In the genomic region with DNA sequence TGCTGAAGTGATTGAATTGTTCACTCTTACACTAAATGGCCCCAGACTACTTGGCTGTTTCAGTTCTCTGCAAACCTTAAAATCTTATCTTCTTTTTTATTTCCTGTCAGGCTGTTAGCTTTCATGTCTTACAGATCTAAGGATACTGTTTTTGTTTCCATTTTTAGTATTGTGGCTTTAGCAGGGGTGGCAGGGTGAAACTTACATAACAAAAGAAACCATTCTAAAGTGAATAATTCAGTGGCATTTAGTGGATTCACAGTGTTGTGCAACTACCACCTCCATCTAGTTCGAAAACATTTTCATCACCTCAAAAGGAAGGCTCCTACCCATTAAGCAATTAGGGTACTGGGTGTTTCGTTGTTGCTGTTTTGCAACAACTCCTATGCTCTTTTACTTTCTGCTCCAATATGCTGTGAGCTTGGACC, we compare ENCODE assay signal across 9 cellular contexts. TPM values are rescaled to one million over a fixed set of nuclear protein-coding genes. Genes with fewer than 3 reads are reported as not detected.
DNase-seq lines count a peak whose midpoint lies in the region; ATAC-seq and TF ChIP-seq lines count a peak whose summit lies in the region.
"Had no signal": no experiment of that assay in that cellular context is flagged by ENCODE, and none has a peak within 500 bp of the region (broad histone marks: within the 10 kb centered on the region; RNA-seq: fewer than 3 reads in every experiment).

No MANE protein-coding gene starts in this region.

- no peak overlapping the region for H3K27ac ChIP-seq in CD8-positive, alpha-beta memory T cell (ENCODE audit: low read depth, low read length)
- H3K27ac ChIP-seq in KMS-11 (peak overlapping the region; percentile 29; the same call in 1 of the 2 replicates), lower lobe of right lung (peak overlapping the region; percentile 34)

- POLR2A ChIA-PET in CD8-positive, alpha-beta memory T cell (lab: Charles Lee), result interaction anchor here (0.6 to 1.9 kb wide), 10 partner anchors 10 to 379 kb away, joined by 3 to 15 read pairs (median 4); partner anchors contain the start of gene INTS6

- H3K4me3 ChIP-seq in CD8-positive, alpha-beta memory T cell (ENCODE audit: low read length), result peak overlapping the region; percentile 78
- H3K4me3 ChIP-seq in KMS-11 (IDR thresholded peaks at IDR 0.05; ENCODE audit: insufficient read depth, low read depth, low read length), result no peak overlapping the region
- no peak overlapping the region for H3K4me3 ChIP-seq in lower lobe of right lung

- CTCF ChIA-PET in CD8-positive, alpha-beta memory T cell (lab: Charles Lee), result interaction anchor here (1.6 to 6.3 kb wide), 5 partner anchors 11 to 22 kb away, joined by 3 to 109 read pairs (median 7); partner anchors contain the start of gene TMEM272

- no peaks in the 10 kb centered on the region for H3K27me3 Mint-ChIP-seq in CD8-positive, alpha-beta memory T cell
- peaks cover 53% of the 10 kb centered on the region for H3K27me3 Mint-ChIP-seq in activated T-helper 2 cell treated with anti-CD3 and anti-CD28 coated beads, Interferon-gamma antibody, Interleukin-2, Interleukin-4, amounts not matched to agents 10 μg/mL and 5 μg/mL and 100 μg/mL, durations not matched to agents 14 hours and 24 hours and 36 hours (ENCODE audit: low read depth)

- no peaks in the 10 kb centered on the region for H3K79me2 ChIP-seq in KMS-11 (ENCODE audit: insufficient read depth, low read depth)

- intact Hi-C loops in activated T-helper 2 cell treated with anti-CD3 and anti-CD28 coated beads, Interferon-gamma antibody, Interleukin-2, Interleukin-4, amounts not matched to agents 10 μg/mL and 5 μg/mL and 100 μg/mL, durations not matched to agents 14 hours and 24 hours and 36 hours (cut with micrococcal nuclease), result loop anchor here (1.0 to 10.0 kb wide), 5 partner anchors 10 to 1590 kb away; no protein-coding TSS in a partner anchor
- intact Hi-C loops in lower lobe of right lung (cut with DNase I) (no loop called here), left colon (cut with DNase I, micrococcal nuclease) (no loop called here)

- no peaks in the 10 kb centered on the region for H4K20me1 ChIP-seq in KMS-11 (ENCODE audit: insufficient read depth)

- H3K4me1 Mint-ChIP-seq in CD8-positive, alpha-beta memory T cell, result peaks cover 78 to 93% (median 91%) of the 10 kb centered on the region in 3 donors
- H3K4me1 Mint-ChIP-seq in activated T-helper 2 cell treated with anti-CD3 and anti-CD28 coated beads, Interferon-gamma antibody, Interleukin-2, Interleukin-4, amounts not matched to agents 10 μg/mL and 5 μg/mL and 100 μg/mL, durations not matched to agents 14 hours and 24 hours and 36 hours (ENCODE audit: low read depth), result peaks cover 69% of the 10 kb centered on the region

- H3K27ac Mint-ChIP-seq in CD8-positive, alpha-beta memory T cell, result peak overlapping the region; percentile 90 to 97 (median 94)
- H3K27ac Mint-ChIP-seq in activated T-helper 2 cell treated with anti-CD3 and anti-CD28 coated beads, Interferon-gamma antibody, Interleukin-2, Interleukin-4, amounts not matched to agents 10 μg/mL and 5 μg/mL and 100 μg/mL, durations not matched to agents 14 hours and 24 hours and 36 hours, result peak overlapping the region; percentile 33

- H3K9me3 ChIP-seq in CD8-positive, alpha-beta memory T cell (ENCODE audit: low read length), result no peaks in the 10 kb centered on the region
- H3K9me3 ChIP-seq in lower lobe of right lung, result no peaks in the 10 kb centered on the region

- no peak overlapping the region for H3K9ac ChIP-seq in KMS-11

- peak overlapping the region; percentile 36 for H3K4me2 ChIP-seq in KMS-11

- ATAC-seq in lower lobe of right lung (peak; percentile 51 to 55), left colon (no peak)

- H3K4me1 ChIP-seq in CD8-positive, alpha-beta memory T cell (ENCODE audit: insufficient read depth, low read length), result peaks cover 96% of the 10 kb centered on the region
- H3K4me1 ChIP-seq in KMS-11 (ENCODE audit: low read depth, poor library complexity, severe bottlenecking) (peaks cover 41% of the 10 kb centered on the region), lower lobe of right lung (peaks cover 9% of the 10 kb centered on the region)

- TF ChIP-seq CTCF in KMS-11 (conservative IDR thresholded peaks at IDR 0.05; ENCODE audit: low read depth, low read length) (no peak), lower lobe of right lung (IDR thresholded peaks at IDR 0.05) (no peak)

- H2AFZ ChIP-seq in KMS-11 (ENCODE audit: low read depth), result peak overlapping the region; percentile 34; the same call in 1 of the 2 replicates

- H3K36me3 ChIP-seq in CD8-positive, alpha-beta memory T cell (ENCODE audit: insufficient read depth, low read length), result no peaks in the 10 kb centered on the region
- H3K36me3 ChIP-seq in KMS-11 (ENCODE audit: insufficient read depth) (no peaks in the 10 kb centered on the region), lower lobe of right lung (no peaks in the 10 kb centered on the region)

- peak in 2 of 5 donors; percentile 71 to 82 for DNase-seq in CD8-positive, alpha-beta memory T cell
- no peak for DNase-seq in activated T-helper 2 cell treated with anti-CD3 and anti-CD28 coated beads, Interferon-gamma antibody, Interleukin-2, Interleukin-4, amounts not matched to agents 10 μg/mL and 5 μg/mL and 100 μg/mL, durations not matched to agents 14 hours and 24 hours and 36 hours (ENCODE audit: low spot score)
- DNase-seq in lower lobe of right lung (no peak), dermis blood vessel endothelial cell (no peak), HT-29 (ENCODE audit: low spot score) (no peak), DMS153 treated with DMSO at 0.1 percent for 48 hours (lab: John Stamatoyannopoulos, UW; ENCODE audit: unreplicated experiment) (no peak), left colon (no peak)
- DNase-seq: EL had no signal

- no peaks in the 10 kb centered on the region for H3K9me3 Mint-ChIP-seq in CD8-positive, alpha-beta memory T cell
- no peaks in the 10 kb centered on the region for H3K9me3 Mint-ChIP-seq in activated T-helper 2 cell treated with anti-CD3 and anti-CD28 coated beads, Interferon-gamma antibody, Interleukin-2, Interleukin-4, amounts not matched to agents 10 μg/mL and 5 μg/mL and 100 μg/mL, durations not matched to agents 14 hours and 24 hours and 36 hours

- no peaks in the 10 kb centered on the region for H3K36me3 Mint-ChIP-seq in CD8-positive, alpha-beta memory T cell
- H3K36me3 Mint-ChIP-seq in activated T-helper 2 cell treated with anti-CD3 and anti-CD28 coated beads, Interferon-gamma antibody, Interleukin-2, Interleukin-4, amounts not matched to agents 10 μg/mL and 5 μg/mL and 100 μg/mL, durations not matched to agents 14 hours and 24 hours and 36 hours (ENCODE audit: low read depth), result no peaks in the 10 kb centered on the region

- no peaks in the 10 kb centered on the region for H3K27me3 ChIP-seq in CD8-positive, alpha-beta memory T cell (ENCODE audit: insufficient read depth, low read length, poor library complexity, severe bottlenecking)
- H3K27me3 ChIP-seq in KMS-11 (ENCODE audit: insufficient read depth, low read depth) (no peaks in the 10 kb centered on the region), lower lobe of right lung (ENCODE audit: low read depth) (no peaks in the 10 kb centered on the region)

- H3K4me3 Mint-ChIP-seq in CD8-positive, alpha-beta memory T cell, result peak overlapping the region; percentile 68 to 92 (median 86)
- peak overlapping the region; percentile 32 for H3K4me3 Mint-ChIP-seq in activated T-helper 2 cell treated with anti-CD3 and anti-CD28 coated beads, Interferon-gamma antibody, Interleukin-2, Interleukin-4, amounts not matched to agents 10 μg/mL and 5 μg/mL and 100 μg/mL, durations not matched to agents 14 hours and 24 hours and 36 hours (ENCODE audit: low read depth)

RNA-seq across cellular contexts. Expression of gene TMEM272, which starts 19.8 kb away (rescaled TPM):
- under 1 TPM; 0.35 to 0.69 TPM for total RNA-seq in CD8-positive, alpha-beta memory T cell
- polyA plus RNA-seq in CD8-positive, alpha-beta memory T cell, result 0.12 TPM
- 0.18 TPM in 1 of 2 replicates, not detected in the other for total RNA-seq in activated T-helper 2 cell treated with anti-CD3 and anti-CD28 coated beads, Interferon-gamma antibody, Interleukin-2, Interleukin-4, amounts not matched to agents 10 μg/mL and 5 μg/mL and 100 μg/mL, durations not matched to agents 14 hours and 24 hours and 36 hours
- total RNA-seq in lower lobe of right lung, result 0.09 TPM
- total RNA-seq in dermis blood vessel endothelial cell, result not detected in 2 replicates
- not detected in 2 replicates for total RNA-seq in HT-29 (2014; rRNA removed; shearing (Covaris generic))
- total RNA-seq in left colon, result under 1 TPM; 0.06 to 0.11 TPM

RNA-seq across cellular contexts. Expression of gene DHRS12, which starts 21.2 kb away (rescaled TPM):
- total RNA-seq in CD8-positive, alpha-beta memory T cell, result 1 to 10 TPM; 7.1 to 7.2 TPM
- polyA plus RNA-seq in CD8-positive, alpha-beta memory T cell, result 35.6 TPM
- 2.2 and 3.1 TPM in 2 replicates for total RNA-seq in activated T-helper 2 cell treated with anti-CD3 and anti-CD28 coated beads, Interferon-gamma antibody, Interleukin-2, Interleukin-4, amounts not matched to agents 10 μg/mL and 5 μg/mL and 100 μg/mL, durations not matched to agents 14 hours and 24 hours and 36 hours
- total RNA-seq in lower lobe of right lung, result 13.4 TPM
- 5.0 and 7.1 TPM in 2 replicates for total RNA-seq in dermis blood vessel endothelial cell
- 8.0 and 9.8 TPM in 2 replicates for total RNA-seq in HT-29 (2014; rRNA removed; shearing (Covaris generic))
- 10 to 100 TPM; 15.2 to 15.3 TPM for total RNA-seq in left colon

RNA-seq across cellular contexts. Expression of gene CCDC70, which starts 36.6 kb away (rescaled TPM):
- not detected for total RNA-seq in CD8-positive, alpha-beta memory T cell
- not detected for polyA plus RNA-seq in CD8-positive, alpha-beta memory T cell
- not detected in 2 replicates for total RNA-seq in activated T-helper 2 cell treated with anti-CD3 and anti-CD28 coated beads, Interferon-gamma antibody, Interleukin-2, Interleukin-4, amounts not matched to agents 10 μg/mL and 5 μg/mL and 100 μg/mL, durations not matched to agents 14 hours and 24 hours and 36 hours
- total RNA-seq in lower lobe of right lung, result not detected
- not detected in 2 replicates for total RNA-seq in dermis blood vessel endothelial cell
- total RNA-seq in HT-29 (2014; rRNA removed; shearing (Covaris generic)), result not detected in 2 replicates
- not detected for total RNA-seq in left colon
